Comparison of ENCODE assay signal across 29 cellular contexts in the genomic region with DNA sequence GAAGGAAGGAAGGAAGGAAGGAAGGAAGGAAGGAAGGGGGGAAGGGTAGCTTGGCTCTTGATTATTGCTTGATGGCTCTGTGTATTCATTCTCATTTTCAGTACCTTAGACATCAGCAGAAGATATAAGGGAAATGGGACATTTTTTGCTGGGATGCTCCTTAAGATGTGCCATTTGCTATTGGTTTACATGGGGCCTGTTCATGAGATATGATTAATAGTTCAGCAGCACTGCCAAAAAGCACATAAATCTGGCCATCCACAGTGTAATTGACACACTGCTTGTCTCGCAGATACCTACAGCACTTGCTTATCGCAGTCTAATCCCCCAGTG.
"Had no signal": no experiment of that assay in that cellular context is flagged by ENCODE, and none has a peak within 500 bp of the region (broad histone marks: within the 10 kb centered on the region; RNA-seq: fewer than 3 reads in every experiment).

No MANE protein-coding gene starts in this region.

- H3K9ac ChIP-seq: parathyroid adenoma had no signal

- H3K4me3 Mint-ChIP-seq: immature natural killer cell; naive thymus-derived CD8-positive, alpha-beta T cell; nephron; neural crest cell; stimulated activated naive B cell treated with anti-CD40 and anti-IgM and Interleukin-4, amounts not matched to agents 10 μg/mL and 1 μg/mL and 100 μg/mL, for 72 hours had no signal

- H3K27me3 Mint-ChIP-seq: stimulated activated naive B cell treated with anti-CD40 and anti-IgM and Interleukin-4, amounts not matched to agents 10 μg/mL and 1 μg/mL and 100 μg/mL, for 72 hours had no signal

- H2AFZ ChIP-seq: parathyroid adenoma had no signal

- H3K27ac Mint-ChIP-seq: immature natural killer cell; stimulated activated naive B cell treated with anti-CD40 and anti-IgM and Interleukin-4, amounts not matched to agents 10 μg/mL and 1 μg/mL and 100 μg/mL, for 72 hours had no signal

- H3K27ac ChIP-seq: left lung, lower lobe of right lung, parathyroid adenoma, right atrium auricular region, stomach, testis, thyroid gland, transverse colon, vagina had no signal

- DNase-seq: hypothalamus; immature natural killer cell; kidney; left colon; left lung; lower lobe of right lung; mammary epithelial cell; mesenchymal stem cell; naive thymus-derived CD8-positive, alpha-beta T cell; occipital lobe; stimulated activated CD4-positive, alpha-beta T cell treated with anti-CD3 and anti-CD28 coated beads, Interleukin-12 subunit alpha, Interleukin-12 subunit beta, amount 100 ng/mL, for 4 hours; stimulated activated CD4-positive, alpha-beta T cell treated with anti-CD3 and anti-CD28 coated beads, Interleukin-15, amount 100 ng/mL, for 24 hours; stimulated activated CD4-positive, alpha-beta T cell treated with anti-CD3 and anti-CD28 coated beads, Interleukin-2, amount 100 ng/mL, for 24 hours; stimulated activated CD4-positive, alpha-beta T cell treated with anti-CD3 and anti-CD28 coated beads, Interleukin-4, amount 100 ng/mL, for 1 hour; stimulated activated naive B cell treated with anti-CD40 and anti-IgM and Interleukin-4, amounts not matched to agents 10 μg/mL and 1 μg/mL and 100 μg/mL, for 72 hours; stimulated activated naive CD8-positive, alpha-beta T cell treated with anti-CD3 and anti-CD28 coated beads, Interleukin-15, Interleukin-2, amounts not matched to agents 100 U/mL and 50 U/mL, for 24 hours; stomach; testis; thyroid gland; transverse colon; upper lobe of left lung had no signal

- ATAC-seq: left colon; left lung; lower lobe of right lung; naive thymus-derived CD8-positive, alpha-beta T cell; sciatic nerve; stimulated activated naive B cell treated with anti-CD40 and anti-IgM and Interleukin-4, amounts not matched to agents 10 μg/mL and 1 μg/mL and 100 μg/mL, for 72 hours; stimulated activated naive CD8-positive, alpha-beta T cell treated with anti-CD3 and anti-CD28 coated beads, Interleukin-15, Interleukin-2, amounts not matched to agents 100 U/mL and 50 U/mL, for 24 hours had no signal

- FAIRE-seq: islet of Langerhans, kidney had no signal

- H3K79me2 ChIP-seq: parathyroid adenoma had no signal

- H3K4me1 ChIP-seq: left lung, lower lobe of right lung, right atrium auricular region, stomach, testis, thyroid gland, transverse colon, upper lobe of left lung, vagina had no signal

- H3K4me3 ChIP-seq: left lung, lower lobe of right lung, right atrium auricular region, skin epidermis, stomach, testis, thyroid gland, transverse colon, upper lobe of left lung, vagina had no signal

- H3K36me3 ChIP-seq: left lung, lower lobe of right lung, right atrium auricular region, stomach, thyroid gland, transverse colon, upper lobe of left lung, vagina had no signal

- H3K27me3 ChIP-seq: left lung, right atrium auricular region, stomach, testis, thyroid gland, transverse colon, upper lobe of left lung, vagina had no signal

- H3K9me3 ChIP-seq: testis, thyroid gland, transverse colon, vagina had no signal

- H3K4me1 Mint-ChIP-seq: neural crest cell had no signal
